In the genomic region with DNA sequence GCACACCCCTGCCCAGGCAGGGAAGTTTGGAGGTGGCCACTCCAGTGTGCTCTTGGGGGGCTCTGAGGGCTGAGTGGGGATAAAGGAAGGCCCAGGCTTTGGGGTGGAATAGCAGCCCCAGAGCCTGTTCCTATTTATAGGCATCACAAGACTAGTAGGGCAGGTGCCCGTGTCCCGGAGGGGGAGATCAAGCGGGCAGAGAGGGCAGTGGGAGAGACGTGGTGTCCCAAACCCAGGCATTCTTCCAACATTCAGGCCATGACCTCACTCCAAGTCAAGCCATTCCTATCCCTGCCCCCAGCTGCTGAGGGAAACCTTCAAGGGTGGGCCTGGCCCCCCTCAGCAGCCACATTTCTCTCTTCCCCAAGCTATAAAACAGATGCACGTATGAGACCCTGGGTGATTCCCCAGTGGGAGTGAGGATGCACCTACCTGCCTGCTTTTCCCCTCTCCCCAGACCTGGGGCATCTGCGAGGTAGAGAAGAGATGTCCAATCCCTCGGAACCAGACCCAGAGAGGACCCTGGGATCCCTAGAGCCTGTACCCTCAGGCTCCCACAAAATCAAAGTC, we compare ENCODE assay signal across 14 cellular contexts. TPM values are rescaled to one million over a fixed set of nuclear protein-coding genes. Genes with fewer than 3 reads are reported as not detected.
"Had no signal": no experiment of that assay in that cellular context is flagged by ENCODE, and none has a peak within 500 bp of the region (broad histone marks: within the 10 kb centered on the region; RNA-seq: fewer than 3 reads in every experiment).

No MANE protein-coding gene starts in this region.

- H3K36me3 ChIP-seq: left lung, prostate gland, transverse colon had no signal

- H3K27ac ChIP-seq: left lung, prostate gland, transverse colon had no signal

- H3K27me3 ChIP-seq: esophagus muscularis mucosa, left lung, transverse colon had no signal

- ATAC-seq: left lung had no signal

- H3K4me1 ChIP-seq: prostate gland had no signal

- H3K4me3 ChIP-seq: esophagus muscularis mucosa, left lung, prostate gland, transverse colon had no signal

- H3K4me3 Mint-ChIP-seq: activated naive CD8-positive, alpha-beta T cell had no signal

- DNase-seq: activated CD4-positive, alpha-beta T cell treated with anti-CD3 and anti-CD28 coated beads, Interleukin-2, amount 50 U/mL, for 1 hour; activated CD4-positive, CD25-positive, alpha-beta regulatory T cell; activated effector memory CD4-positive, alpha-beta T cell treated with Interleukin-2 at 50 U/mL for 16 hours; activated T-cell treated with anti-CD3 and anti-CD28 coated beads, Interleukin-2, amount 50 U/mL, for 1 hour; stimulated activated CD4-positive, alpha-beta T cell treated with anti-CD3 and anti-CD28 coated beads, Interleukin-4, amount 100 ng/mL, for 4 hours; T-helper 2 cell; transverse colon had no signal

- H3K9me3 ChIP-seq: esophagus muscularis mucosa, left lung, prostate gland, transverse colon had no signal

- H3K27ac Mint-ChIP-seq: activated naive CD8-positive, alpha-beta T cell had no signal

- H3K36me3 Mint-ChIP-seq: activated naive CD8-positive, alpha-beta T cell had no signal

- H3K27me3 Mint-ChIP-seq: activated naive CD8-positive, alpha-beta T cell had no signal

RNA-seq across cellular contexts. Expression of a gene that starts 18.5 kb away (rescaled TPM):
- total RNA-seq: fibroblast of villous mesenchyme had no signal

RNA-seq across cellular contexts. Expression of a gene that starts 33.4 kb away (rescaled TPM):
- total RNA-seq: cerebellum, dermis microvascular lymphatic vessel endothelial cell, esophagus muscularis mucosa, fibroblast of villous mesenchyme, left lung, transverse colon had no signal
